36 cellular contexts compared by ENCODE assay signal in the genomic region with DNA sequence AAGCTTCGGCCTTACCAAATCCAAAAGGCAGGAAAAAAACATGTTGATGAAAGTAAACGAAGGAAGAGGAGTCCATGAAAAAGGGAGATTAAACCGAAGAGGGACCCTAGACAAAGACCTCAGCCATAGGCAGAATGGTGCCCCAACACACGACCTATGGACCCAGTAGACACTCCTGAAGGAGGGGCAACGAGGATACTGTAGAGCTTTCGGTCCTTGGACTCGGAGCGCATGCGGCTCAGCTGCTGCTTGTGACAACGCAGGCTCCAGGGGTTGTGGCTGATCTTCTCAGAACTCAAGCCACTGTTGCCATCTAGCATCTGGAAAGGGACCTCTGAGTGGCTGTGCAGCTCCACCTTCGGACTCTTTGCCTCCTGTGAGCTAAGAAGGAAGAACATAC. TPM values are rescaled to one million over a fixed set of nuclear protein-coding genes. Genes with fewer than 3 reads are reported as not detected.
"Had no signal": no experiment of that assay in that cellular context is flagged by ENCODE, and none has a peak within 500 bp of the region (broad histone marks: within the 10 kb centered on the region; RNA-seq: fewer than 3 reads in every experiment).

No MANE protein-coding gene starts in this region.

- H3K27ac ChIP-seq: adrenal gland, body of pancreas, brain microvascular endothelial cell, breast epithelium, WERI-Rb-1 had no signal

- H3K4me1 ChIP-seq: adrenal gland, body of pancreas, breast epithelium had no signal

- H3K27me3 ChIP-seq: adrenal gland, body of pancreas, brain microvascular endothelial cell, breast epithelium had no signal

- DNase-seq: activated CD4-positive, alpha-beta memory T cell treated with anti-CD3 and anti-CD28 coated beads for 36 hours; activated CD4-positive, alpha-beta T cell treated with anti-CD3 and anti-CD28 coated beads for 1 hour; activated CD4-positive, alpha-beta T cell treated with anti-CD3 and anti-CD28 coated beads for 36 hours; activated CD4-positive, alpha-beta T cell treated with anti-CD3 and anti-CD28 coated beads for 48 hours; activated CD4-positive, alpha-beta T cell treated with anti-CD3 and anti-CD28 coated beads, Interleukin-2, amount 10 ng/mL, durations not matched to agents 7 days and 5 days; activated CD4-positive, CD25-positive, alpha-beta regulatory T cell; activated CD8-positive, alpha-beta memory T cell treated with anti-CD3 and anti-CD28 coated beads, Interleukin-2, amount 50 U/mL, for 4 hours; activated CD8-positive, alpha-beta T cell treated with anti-CD3 and anti-CD28 coated beads for 36 hours; activated effector memory CD4-positive, alpha-beta T cell treated with anti-CD3 and anti-CD28 coated beads, Interleukin-2, amount 50 U/mL, for 16 hours; activated gamma-delta T cell treated with Interleukin-2 at 50 U/mL for 16 hours; activated naive CD4-positive, alpha-beta T cell; activated naive CD4-positive, alpha-beta T cell treated with anti-CD3 and anti-CD28 coated beads for 36 hours; activated naive CD4-positive, alpha-beta T cell treated with anti-CD3 and anti-CD28 coated beads, Interleukin-2, amount 50 U/mL, for 16 hours; activated naive CD8-positive, alpha-beta T cell treated with anti-CD3 and anti-CD28 coated beads for 36 hours; activated T-cell treated with anti-CD3 and anti-CD28 coated beads for 4 hours; activated T-cell treated with anti-CD3 and anti-CD28 coated beads, Interleukin-2, amount 50 U/mL, for 1 hour; activated T-cell treated with anti-CD3 and anti-CD28 coated beads, Interleukin-2, amount 50 U/mL, for 4 hours; activated T-cell treated with anti-CD3 and anti-CD28 coated beads, Interleukin-2, amount 50 U/mL, for 72 hours; amniotic stem cell; aorta; body of pancreas; brain microvascular endothelial cell; central memory CD4-positive, alpha-beta T cell; SW 1271; T-helper 1 cell; T-helper 2 cell; T-helper 9 cell; WERI-Rb-1 had no signal

- H3K4me3 ChIP-seq: adrenal gland, body of pancreas, breast epithelium had no signal

- ATAC-seq: activated CD4-positive, alpha-beta T cell treated with anti-CD3 and anti-CD28 coated beads for 36 hours; activated CD4-positive, CD25-positive, alpha-beta regulatory T cell treated with anti-CD3 and anti-CD28 coated beads, Interleukin-2, amount 50 U/mL, for 24 hours; activated CD8-positive, alpha-beta T cell treated with anti-CD3 and anti-CD28 coated beads for 36 hours; activated naive CD4-positive, alpha-beta T cell treated with anti-CD3 and anti-CD28 coated beads, Interleukin-2, amount 50 U/mL, for 72 hours; activated T-cell treated with anti-CD3 and anti-CD28 coated beads, Interleukin-2, amount 50 U/mL, for 4 hours; activated T-cell treated with anti-CD3 and anti-CD28 coated beads, Interleukin-2, amount 50 U/mL, for 72 hours; activated T-helper 17 cell treated with anti-CD3 and anti-CD28 coated beads, Interleukin-2, amount 50 U/mL, for 72 hours; body of pancreas; WTC11 had no signal

- FAIRE-seq: astrocyte, TTC549 had no signal

- H3K36me3 ChIP-seq: breast epithelium had no signal

- H3K9me3 ChIP-seq: adrenal gland, body of pancreas, breast epithelium had no signal

RNA-seq across cellular contexts. Expression of gene AMIGO3, which starts 13.1 kb away (rescaled TPM):
- total RNA-seq: activated CD4-positive, alpha-beta memory T cell treated with anti-CD3 and anti-CD28 coated beads for 36 hours; activated naive CD4-positive, alpha-beta T cell treated with anti-CD3 and anti-CD28 coated beads for 36 hours; activated naive CD4-positive, alpha-beta T cell treated with anti-CD3 and anti-CD28 coated beads, Interleukin-2, amount 50 U/mL, for 72 hours; activated naive CD8-positive, alpha-beta T cell treated with anti-CD3 and anti-CD28 coated beads for 36 hours; aorta had no signal
